10 cellular contexts compared by ENCODE assay signal in genomic region chr15:45660231-45660979, GRCh38. TPM values are rescaled to one million over a fixed set of nuclear protein-coding genes. Genes with fewer than 3 reads are reported as not detected.
DNase-seq lines count a peak whose midpoint lies in the region; ATAC-seq, FAIRE-seq and TF ChIP-seq lines count a peak whose summit lies in the region.
"Had no signal": no experiment of that assay in that cellular context is flagged by ENCODE, and none has a peak within 500 bp of the region (broad histone marks: within the 10 kb centered on the region; RNA-seq: fewer than 3 reads in every experiment).

No MANE protein-coding gene starts in this region.

- H3K36me3 ChIP-seq in rectal smooth muscle tissue (ENCODE audit: control insufficient read depth, insufficient read depth, low read length), result peaks cover 14% of the 10 kb centered on the region

- H3K4me1 Mint-ChIP-seq in Calu3 (ENCODE audit: low read depth, unreplicated experiment), result peaks cover 22% of the 10 kb centered on the region

- H3K4me3 ChIP-seq in foreskin fibroblast (ENCODE audit: low read depth in 1 of 2, low read length in 2 of 2), result no peak overlapping the region
- no peak overlapping the region for H3K4me3 ChIP-seq in rectal smooth muscle tissue (ENCODE audit: low read length)

- no peak for ATAC-seq in HG02884 (IDR thresholded peaks at IDR 0.05; ENCODE audit: unreplicated experiment)

- no peaks in the 10 kb centered on the region for H3K27me3 Mint-ChIP-seq in Calu3 (ENCODE audit: unreplicated experiment)

- no peak overlapping the region for H3K9ac ChIP-seq in rectal smooth muscle tissue (ENCODE audit: low read length)

- peak; percentile 31 for DNase-seq in Calu3
- peak; percentile 25 for DNase-seq in OCI-M1 (lab: John Stamatoyannopoulos, UW)
- DNase-seq in foreskin fibroblast, result peak; percentile 79
- no peak for DNase-seq in GM12891 (ENCODE audit: insufficient read length, low spot score)
- no peak for DNase-seq in effector CD4-positive, alpha-beta T cell
- DNase-seq in activated CD8-positive, alpha-beta memory T cell treated with anti-CD3 and anti-CD28 coated beads, Interleukin-2, amount 50 U/mL, for 4 hours, result no peak
- DNase-seq: NCI-H345 had no signal

- peaks cover 13% of the 10 kb centered on the region for H3K36me3 Mint-ChIP-seq in Calu3 (ENCODE audit: insufficient read depth, unreplicated experiment)

- H3K27ac ChIP-seq in rectal smooth muscle tissue (ENCODE audit: low read depth, low read length), result peak overlapping the region; percentile 81
- H3K27ac ChIP-seq: HL-60 had no signal

- H3K27me3 ChIP-seq in rectal smooth muscle tissue (ENCODE audit: control insufficient read depth, insufficient read depth, low read length), result no peaks in the 10 kb centered on the region

- no peak for TF ChIP-seq POLR2A in GM12891 (IDR thresholded peaks at IDR 0.05; ENCODE audit: low read depth, low read length)

- no peak for TF ChIP-seq CTCF in Calu3 (IDR thresholded peaks at IDR 0.05; ENCODE audit: unreplicated experiment)
- no peak for TF ChIP-seq CTCF in foreskin fibroblast (IDR thresholded peaks at IDR 0.05; ENCODE audit: low read depth, low read length)

- H3K9me3 Mint-ChIP-seq in Calu3 (ENCODE audit: low read depth, unreplicated experiment), result no peaks in the 10 kb centered on the region

- no peak for FAIRE-seq in GM12891 (lab: Jason Lieb, UNC)

- CTCF ChIA-PET in Calu3 (lab: Charles Lee), result interaction anchor here (0.6 to 1.6 kb wide), 6 partner anchors 12 to 176 kb away, joined by 3 to 7 read pairs (median 4); partner anchors contain the start of gene SQOR

- H3K27ac Mint-ChIP-seq in Calu3 (ENCODE audit: unreplicated experiment), result peak overlapping the region; percentile 68

- H3K4me1 ChIP-seq in rectal smooth muscle tissue (ENCODE audit: control insufficient read depth, insufficient read depth, low read length), result peaks cover 19% of the 10 kb centered on the region

- intact Hi-C loops in Calu3 (cut with micrococcal nuclease; ENCODE audit: unreplicated experiment), result no loop called here

- H3K4me3 Mint-ChIP-seq in Calu3 (ENCODE audit: low read depth, unreplicated experiment), result no peak overlapping the region

- no TSS peak for BruUV-seq in Calu3 (replicated peaks; lab: Mats Ljungman, UMichigan)

TF ChIP-seq in GM12891, 5 proteins besides CTCF, POLR2A, EP300 and RAD21:
- no peak for TF ChIP-seq TAF1 (IDR thresholded peaks at IDR 0.05; ENCODE audit: low read depth, low read length)
TF ChIP-seq in GM12891: peak in this region for 0.

RNA-seq across cellular contexts. Expression of gene SQOR, which starts 25.6 kb away (rescaled TPM):
- total RNA-seq in Calu3 (2022), result 76.0 and 76.1 TPM in 2 replicates
- 31.5 TPM for polyA plus RNA-seq in GM12891 (2012; ENCODE audit: low read depth, missing spikeins)

Comparison
In these comparisons a context has a peak if more than half of its experiments do, and no peak if none do; other contexts are left out.
1. DNase-seq: peak in Calu3 (single experiment), OCI-M1 (single experiment) and foreskin fibroblast (2 of 2); none in GM12891 (single experiment), effector CD4-positive, alpha-beta T cell (single experiment) and activated CD8-positive, alpha-beta memory T cell treated with anti-CD3 and anti-CD28 coated beads, Interleukin-2, amount 50 U/mL, for 4 hours (single experiment).